Comparison of ENCODE assay signal across 23 cellular contexts in genomic region chr10:131150126-131150525, GRCh38.
"Had no signal": no experiment of that assay in that cellular context is flagged by ENCODE, and none has a peak within 500 bp of the region (broad histone marks: within the 10 kb centered on the region; RNA-seq: fewer than 3 reads in every experiment).

No MANE protein-coding gene starts in this region.

- H3K36me3 ChIP-seq: brain microvascular endothelial cell, WERI-Rb-1 had no signal

- H3K27me3 ChIP-seq: brain microvascular endothelial cell had no signal

- H3K4me3 ChIP-seq: coronary artery, dorsolateral prefrontal cortex had no signal

- H3K27ac ChIP-seq: brain microvascular endothelial cell, coronary artery, dorsolateral prefrontal cortex, WERI-Rb-1 had no signal

- DNase-seq: activated B cell treated with CpG ODN at 0.5 μM for 24 hours; activated CD4-positive, alpha-beta T cell treated with anti-CD3 and anti-CD28 coated beads for 48 hours; activated CD4-positive, alpha-beta T cell treated with anti-CD3 and anti-CD28 coated beads, Interleukin-2, amount 50 U/mL, for 1 hour; activated CD4-positive, alpha-beta T cell treated with anti-CD3 and anti-CD28 coated beads, Interleukin-2, amount 50 U/mL, for 48 hours; activated CD8-positive, alpha-beta memory T cell treated with anti-CD3 and anti-CD28 coated beads for 24 hours; activated CD8-positive, alpha-beta T cell treated with anti-CD3 and anti-CD28 coated beads for 36 hours; activated effector memory CD4-positive, alpha-beta T cell treated with Interleukin-2 at 50 U/mL for 16 hours; activated gamma-delta T cell treated with Interleukin-2 at 50 U/mL for 16 hours; activated naive CD4-positive, alpha-beta T cell treated with anti-CD3 and anti-CD28 coated beads, Interleukin-2, amount 50 U/mL, for 16 hours; activated naive CD4-positive, alpha-beta T cell treated with Interleukin-2 at 50 U/mL for 16 hours; activated T-cell treated with anti-CD3 and anti-CD28 coated beads, Interleukin-2, amount 50 U/mL, for 4 hours; amniotic stem cell; anterior cingulate cortex; brain microvascular endothelial cell; effector memory CD4-positive, alpha-beta T cell; endodermal cell; foreskin fibroblast; T-helper 1 cell; T-helper 17 cell; T1000; WERI-Rb-1 had no signal
